In genomic region chr17:75922173-75922961, GRCh38 we compare ENCODE assay signal across 1 cellular context.
TF ChIP-seq lines count a peak whose summit lies in the region.

No MANE protein-coding gene starts in this region.

TF ChIP-seq in K562, 482 proteins besides CTCF, POLR2A, EP300 and RAD21:
- TF ChIP-seq NR2C2 (CRISPR knock-in tag; IDR thresholded peaks at IDR 0.05), result no peak
- TF ChIP-seq NR2C2 (tag; IDR thresholded peaks at IDR 0.05), result peak; percentile 31; the same call in 1 of the 2 replicates
- TF ChIP-seq MAX (CRISPR knock-in tag; IDR thresholded peaks at IDR 0.05), result no peak
- TF ChIP-seq ZBTB33 (CRISPR knock-in tag; IDR thresholded peaks at IDR 0.05), result peak; percentile 65
- peak; percentile 28; the same call in 1 of the 2 replicates for TF ChIP-seq RNF2 (IDR thresholded peaks at IDR 0.05)
- TF ChIP-seq BCL6 (CRISPR knock-in tag; IDR thresholded peaks at IDR 0.05), result no peak
- no peak for TF ChIP-seq NCOA1 (IDR thresholded peaks at IDR 0.05; ENCODE audit: low read depth)
